8 cellular contexts compared by ENCODE assay signal in the genomic region with DNA sequence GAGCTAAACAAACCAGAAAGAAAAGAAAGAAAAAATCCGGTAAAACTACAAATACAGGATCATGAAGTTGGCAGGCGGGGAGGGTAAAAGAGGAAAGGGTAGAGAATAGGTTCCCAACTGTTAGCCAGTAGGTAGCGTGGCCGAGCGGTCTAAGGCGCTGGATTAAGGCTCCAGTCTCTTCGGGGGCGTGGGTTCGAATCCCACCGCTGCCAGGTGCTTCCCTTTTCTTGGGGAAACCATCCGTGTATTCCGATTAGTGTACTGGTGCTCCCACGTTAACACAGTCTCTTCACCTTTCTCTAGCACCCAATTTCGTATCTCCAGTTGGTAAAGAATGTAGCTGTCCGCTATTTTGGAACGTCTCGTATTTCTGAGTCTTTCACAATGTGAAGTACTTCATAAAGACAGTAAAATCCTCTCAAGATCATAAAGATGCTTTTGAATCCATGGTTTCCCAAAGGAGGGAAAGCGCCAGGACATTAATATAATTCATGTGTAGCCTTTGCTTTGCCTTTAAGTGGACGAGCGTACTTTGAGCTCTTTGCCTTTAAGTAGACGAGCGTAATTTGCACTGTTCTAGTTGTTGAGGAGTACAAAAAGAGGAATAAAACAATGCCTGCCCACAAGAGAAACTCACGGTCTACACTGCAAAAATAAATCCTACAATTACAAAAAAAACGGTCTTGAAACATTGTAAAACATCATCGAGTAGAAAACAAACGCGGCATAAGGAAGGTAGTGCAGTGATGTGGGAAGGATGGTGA. TPM values are rescaled to one million over a fixed set of nuclear protein-coding genes. Genes with fewer than 3 reads are reported as not detected.
DNase-seq lines count a peak whose midpoint lies in the region; ATAC-seq and TF ChIP-seq lines count a peak whose summit lies in the region.

No MANE protein-coding gene starts in this region.

- no peaks in the 10 kb centered on the region for H4K20me1 ChIP-seq in Loucy (ENCODE audit: insufficient read depth, low read length, poor library complexity, severe bottlenecking)

- H3K4me1 ChIP-seq in Loucy (ENCODE audit: insufficient read depth, low read length, poor library complexity, severe bottlenecking) (peaks cover 34% of the 10 kb centered on the region), SJCRH30 (no peaks in the 10 kb centered on the region; the same call in 1 of the 2 replicates), neutrophil (ENCODE audit: control insufficient read depth in 1 of 2, insufficient read depth in 1 of 2, low read depth in 1 of 2, low read length in 1 of 2) (peaks cover 31 to 46% of the 10 kb centered on the region in 2 experiments)

- H3K36me3 ChIP-seq in Loucy (ENCODE audit: insufficient read depth, low read length) (no peaks in the 10 kb centered on the region), SJCRH30 (no peaks in the 10 kb centered on the region), neutrophil (no peaks in the 10 kb centered on the region)

- ATAC-seq in GM21367 (IDR thresholded peaks at IDR 0.05; ENCODE audit: unreplicated experiment) = no peak

- no peaks in the 10 kb centered on the region for H3K9me3 ChIP-seq in Loucy (ENCODE audit: insufficient read depth, low read depth, low read length)
- H3K9me3 ChIP-seq in SJCRH30 (replicated peaks) = no peaks in the 10 kb centered on the region
- no peaks in the 10 kb centered on the region for H3K9me3 ChIP-seq in neutrophil

- H3F3A ChIP-seq in Loucy (ENCODE audit: low read depth) = 0 out of 2 replicates have a peak, but pooled peaks cover 2% of the 10 kb centered on the region

- peak overlapping the region; percentile 74 for H3K4me2 ChIP-seq in Loucy (ENCODE audit: low read depth, low read length, poor library complexity, severe bottlenecking)

- peak; percentile 50 for DNase-seq in GF-D8 (lab: John Stamatoyannopoulos, UW)
- DNase-seq in SJCRH30 = peak; percentile 77 to 81
- peak; percentile 30 to 56 (median 40) for DNase-seq in activated naive CD4-positive, alpha-beta T cell (lab: John Stamatoyannopoulos, UW)
- peak; percentile 45 for DNase-seq in germinal center (ENCODE audit: low spot score)
- DNase-seq in substantia nigra (lab: John Stamatoyannopoulos, UW) = peak in 35 of 49 donors; percentile 16 to 80 (median 56)

- H3K27me3 ChIP-seq in Loucy (ENCODE audit: insufficient read depth, low read length, poor library complexity, severe bottlenecking) = no peaks in the 10 kb centered on the region
- H3K27me3 ChIP-seq in SJCRH30 = no peaks in the 10 kb centered on the region
- H3K27me3 ChIP-seq in neutrophil = peaks cover 45% of the 10 kb centered on the region

- no peaks in the 10 kb centered on the region for H3K79me2 ChIP-seq in Loucy (ENCODE audit: insufficient read depth, low read length)

- H3K27ac ChIP-seq in SJCRH30 (no peak overlapping the region), neutrophil (no peak overlapping the region), substantia nigra (ENCODE audit: low read depth, low read length, poor library complexity, severe bottlenecking) (peak overlapping the region; percentile 6)

- peak overlapping the region; percentile 72 for H3K9ac ChIP-seq in Loucy (ENCODE audit: low read depth, low read length, poor library complexity, severe bottlenecking)

- peak overlapping the region; percentile 94 for H2AFZ ChIP-seq in Loucy (ENCODE audit: low read length)

- H3K4me3 ChIP-seq in Loucy (ENCODE audit: low read length, poor library complexity, severe bottlenecking) (peak overlapping the region; percentile 77), SJCRH30 (peak overlapping the region; percentile 63), neutrophil (ENCODE audit: low read depth in 1 of 2, low read length in 1 of 2) (peak overlapping the region; percentile 55 to 66)

- H3K9me2 ChIP-seq in Loucy (replicated peaks; ENCODE audit: low read depth, low read length) = no peaks in the 10 kb centered on the region

- TF ChIP-seq CTCF in Loucy (conservative IDR thresholded peaks at IDR 0.05; ENCODE audit: low read length) (no peak), neutrophil (IDR thresholded peaks at IDR 0.05) (no peak)

RNA-seq across cellular contexts. Expression of a gene that starts 19.0 kb away (rescaled TPM):
- total RNA-seq in SJCRH30 (2014; rRNA removed; shearing (Covaris generic)) = not detected in 2 replicates

RNA-seq across cellular contexts. Expression of a gene that starts 22.4 kb away (rescaled TPM):
- total RNA-seq in SJCRH30 (2014; rRNA removed; shearing (Covaris generic)) = not detected in 2 replicates

RNA-seq across cellular contexts. Expression of a gene that starts 31.3 kb away (rescaled TPM):
- not detected in 2 replicates for total RNA-seq in SJCRH30 (2014; rRNA removed; shearing (Covaris generic))

RNA-seq across cellular contexts. Expression of a gene that starts 49.3 kb away (rescaled TPM):
- not detected in 2 replicates for total RNA-seq in SJCRH30 (2014; rRNA removed; shearing (Covaris generic))
